Comparison of ENCODE assay signal across 9 cellular contexts in the genomic region with DNA sequence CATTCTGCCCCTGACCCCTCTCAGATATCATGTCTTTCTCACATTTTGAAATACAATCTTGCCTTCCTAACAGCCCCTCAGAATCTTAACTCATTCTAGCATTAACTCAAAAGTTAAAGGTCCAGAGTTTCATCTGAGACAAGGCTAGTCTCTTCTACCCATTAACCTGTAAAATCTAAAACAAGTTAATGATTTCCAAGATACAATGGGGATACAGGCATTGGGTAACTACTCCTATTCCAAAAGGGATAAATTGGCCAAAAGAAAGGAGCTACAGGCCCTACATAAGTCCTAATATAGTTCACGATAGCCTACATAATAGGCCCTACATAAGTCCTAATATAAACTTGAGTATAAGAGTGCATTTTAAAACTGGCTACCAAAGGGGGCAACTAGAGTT. TPM values are rescaled to one million over a fixed set of nuclear protein-coding genes. Genes with fewer than 3 reads are reported as not detected.
"Had no signal": no experiment of that assay in that cellular context is flagged by ENCODE, and none has a peak within 500 bp of the region (broad histone marks: within the 10 kb centered on the region; RNA-seq: fewer than 3 reads in every experiment).

No MANE protein-coding gene starts in this region.

- DNase-seq: H9, HCEC 1CT, IMR-90 had no signal

- H2AFZ ChIP-seq: GM23338 had no signal

- H3K4me2 ChIP-seq: GM23338 had no signal

- H3K27ac Mint-ChIP-seq: GM23338, H9 had no signal

- H3K27ac ChIP-seq: HL-60 had no signal

- H3K4me3 Mint-ChIP-seq: GM23338, H9 had no signal

- ATAC-seq: GM23338, K562 had no signal

- FAIRE-seq: H1, H54, K562 had no signal

- H3K4me3 ChIP-seq: GM23338, K562 had no signal

RNA-seq across cellular contexts. Expression of a gene that starts 18.9 kb away (rescaled TPM):
- total RNA-seq: GM23338, H1, H9, HT1080, IMR-90, K562 had no signal
- polyA plus RNA-seq: H1, IMR-90 had no signal

RNA-seq across cellular contexts. Expression of a gene that starts 56.1 kb away (rescaled TPM):
- total RNA-seq: GM23338, H1, H9, HT1080, IMR-90, K562 had no signal
- polyA plus RNA-seq: GM23338, H1, IMR-90, K562 had no signal
